Comparison of ENCODE assay signal across 10 cellular contexts in the genomic region with DNA sequence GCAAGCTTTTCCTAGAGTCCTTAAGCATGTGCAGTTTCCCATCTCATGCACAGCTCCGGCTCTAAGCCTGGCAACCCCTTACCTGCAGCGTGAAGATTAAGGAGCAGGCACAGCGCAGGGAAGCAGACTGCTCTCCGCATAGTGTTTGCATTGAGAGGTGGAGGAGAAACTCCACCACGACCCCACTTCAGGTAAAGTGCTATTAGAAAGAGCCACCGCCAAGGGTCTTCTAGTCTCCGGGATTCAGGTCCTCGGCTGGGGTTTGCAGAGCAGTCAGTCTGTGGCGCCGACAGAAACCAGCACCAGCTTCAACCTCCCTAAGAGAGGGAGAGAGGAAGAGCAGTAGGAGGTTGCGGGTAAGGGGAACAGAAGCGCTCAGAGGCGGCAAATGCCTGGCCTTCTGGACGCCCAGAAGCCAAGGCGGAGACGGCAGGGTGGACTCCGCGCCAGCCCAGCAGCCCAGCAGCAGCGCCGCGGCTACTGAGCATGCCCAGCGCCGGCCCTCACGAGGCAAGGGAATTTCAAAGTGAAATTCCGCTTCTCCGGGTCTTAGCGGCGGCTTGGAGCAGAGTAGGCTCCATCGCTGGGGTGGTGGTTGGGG. TPM values are rescaled to one million over a fixed set of nuclear protein-coding genes. Genes with fewer than 3 reads are reported as not detected.
DNase-seq lines count a peak whose midpoint lies in the region; ATAC-seq and TF ChIP-seq lines count a peak whose summit lies in the region.
"Had no signal": no experiment of that assay in that cellular context is flagged by ENCODE, and none has a peak within 500 bp of the region (broad histone marks: within the 10 kb centered on the region; RNA-seq: fewer than 3 reads in every experiment).

A gene with protein sequence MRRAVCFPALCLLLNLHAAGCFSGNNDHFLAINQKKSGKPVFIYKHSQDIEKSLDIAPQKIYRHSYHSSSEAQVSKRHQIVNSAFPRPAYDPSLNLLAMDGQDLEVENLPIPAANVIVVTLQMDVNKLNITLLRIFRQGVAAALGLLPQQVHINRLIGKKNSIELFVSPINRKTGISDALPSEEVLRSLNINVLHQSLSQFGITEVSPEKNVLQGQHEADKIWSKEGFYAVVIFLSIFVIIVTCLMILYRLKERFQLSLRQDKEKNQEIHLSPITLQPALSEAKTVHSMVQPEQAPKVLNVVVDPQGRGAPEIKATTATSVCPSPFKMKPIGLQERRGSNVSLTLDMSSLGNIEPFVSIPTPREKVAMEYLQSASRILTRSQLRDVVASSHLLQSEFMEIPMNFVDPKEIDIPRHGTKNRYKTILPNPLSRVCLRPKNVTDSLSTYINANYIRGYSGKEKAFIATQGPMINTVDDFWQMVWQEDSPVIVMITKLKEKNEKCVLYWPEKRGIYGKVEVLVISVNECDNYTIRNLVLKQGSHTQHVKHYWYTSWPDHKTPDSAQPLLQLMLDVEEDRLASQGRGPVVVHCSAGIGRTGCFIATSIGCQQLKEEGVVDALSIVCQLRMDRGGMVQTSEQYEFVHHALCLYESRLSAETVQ (minus strand): TSS at position 488 of the 601 bp plus-strand sequence. CDS start 348 bp downstream, at position 140.

- H3K27me3 Mint-ChIP-seq in WTC11 (ENCODE audit: low read depth), result peaks cover 33% of the 10 kb centered on the region

- TF ChIP-seq CTCF in WTC11 (IDR thresholded peaks at IDR 0.05) (no peak), thyroid gland (IDR thresholded peaks at IDR 0.05) (no peak)

- DNase-seq in NCI-H1417 (lab: John Stamatoyannopoulos, UW) (peak; percentile 58 to 78 (median 66)), WTC11 (ENCODE audit: low spot score) (peak; percentile 77), islet precursor cell (peak; percentile 84), thyroid gland (peak; percentile 4 to 11), globus pallidus (ENCODE audit: low spot score) (no peak)
- DNase-seq: activated CD8-positive, alpha-beta memory T cell treated with anti-CD3 and anti-CD28 coated beads, Interleukin-2, amount 50 U/mL, for 4 hours; Right ventricle myocardium superior had no signal

- H3K36me3 ChIP-seq in thyroid gland, result no peaks in the 10 kb centered on the region

- ATAC-seq in WTC11 (peak; percentile 86), HG03139 (IDR thresholded peaks at IDR 0.05; ENCODE audit: unreplicated experiment) (no peak), HG03378 (IDR thresholded peaks at IDR 0.05; ENCODE audit: unreplicated experiment) (no peak)

- no peaks in the 10 kb centered on the region for H3K4me1 ChIP-seq in thyroid gland

- H3K27ac ChIP-seq in thyroid gland, result no peak within 1 kb of the TSS
- H3K27ac ChIP-seq: epithelial cell of prostate had no signal

- H3K4me3 ChIP-seq in thyroid gland (replicated peaks in 1 of 3), result no peak within 1 kb of the TSS

- no peaks in the 10 kb centered on the region for H3K36me3 Mint-ChIP-seq in WTC11

- no peaks in the 10 kb centered on the region for H3K27me3 ChIP-seq in thyroid gland

- intact Hi-C loops in thyroid gland (cut with DNase I), result no loop called here

- no peaks in the 10 kb centered on the region for H3K9me3 Mint-ChIP-seq in WTC11

- 1 to 2% methylated on average over 11 to 18 of the region's 29 CpGs for WGBS in thyroid gland, 2 donors

- no peak within 1 kb of the TSS for H3K27ac Mint-ChIP-seq in WTC11

- no peaks in the 10 kb centered on the region for H3K9me3 ChIP-seq in thyroid gland

- CTCF ChIA-PET in WTC11 (lab: Charles Lee), result interaction anchor here (0.6 to 0.8 kb wide), 2 partner anchors 81 to 187 kb away, joined by 3 to 5 read pairs; no protein-coding TSS in a partner anchor

- POLR2A ChIA-PET in WTC11 (lab: Charles Lee), result no interaction called here

- peak within 1 kb of the TSS; percentile 80 for H3K4me3 Mint-ChIP-seq in WTC11

- no peak for TF ChIP-seq POLR2A in thyroid gland (IDR thresholded peaks at IDR 0.05)

- peaks cover 13% of the 10 kb centered on the region for H3K4me1 Mint-ChIP-seq in WTC11

TF ChIP-seq in WTC11, 78 proteins besides CTCF, POLR2A, EP300 and RAD21:
- TF ChIP-seq, protein P1, sequence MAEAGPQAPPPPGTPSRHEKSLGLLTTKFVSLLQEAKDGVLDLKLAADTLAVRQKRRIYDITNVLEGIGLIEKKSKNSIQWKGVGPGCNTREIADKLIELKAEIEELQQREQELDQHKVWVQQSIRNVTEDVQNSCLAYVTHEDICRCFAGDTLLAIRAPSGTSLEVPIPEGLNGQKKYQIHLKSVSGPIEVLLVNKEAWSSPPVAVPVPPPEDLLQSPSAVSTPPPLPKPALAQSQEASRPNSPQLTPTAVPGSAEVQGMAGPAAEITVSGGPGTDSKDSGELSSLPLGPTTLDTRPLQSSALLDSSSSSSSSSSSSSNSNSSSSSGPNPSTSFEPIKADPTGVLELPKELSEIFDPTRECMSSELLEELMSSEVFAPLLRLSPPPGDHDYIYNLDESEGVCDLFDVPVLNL (CRISPR knock-in tag; IDR thresholded peaks at IDR 0.05; ENCODE audit: borderline replicate concordance, low read depth), result no peak
- TF ChIP-seq KAT7 (CRISPR knock-in tag; IDR thresholded peaks at IDR 0.05; ENCODE audit: borderline replicate concordance), result no peak
- TF ChIP-seq NFYB (CRISPR knock-in tag; conservative IDR thresholded peaks at IDR 0.05; ENCODE audit: low read depth), result no peak
- TF ChIP-seq, protein P2, sequence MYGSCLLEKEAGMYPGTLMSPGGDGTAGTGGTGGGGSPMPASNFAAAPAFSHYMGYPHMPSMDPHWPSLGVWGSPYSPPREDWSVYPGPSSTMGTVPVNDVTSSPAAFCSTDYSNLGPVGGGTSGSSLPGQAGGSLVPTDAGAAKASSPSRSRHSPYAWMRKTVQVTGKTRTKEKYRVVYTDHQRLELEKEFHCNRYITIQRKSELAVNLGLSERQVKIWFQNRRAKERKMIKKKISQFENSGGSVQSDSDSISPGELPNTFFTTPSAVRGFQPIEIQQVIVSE (CRISPR knock-in tag; IDR thresholded peaks at IDR 0.05; ENCODE audit: borderline replicate concordance), result no peak
- no peak for TF ChIP-seq CREM (CRISPR knock-in tag; IDR thresholded peaks at IDR 0.05)
- TF ChIP-seq, protein P3, sequence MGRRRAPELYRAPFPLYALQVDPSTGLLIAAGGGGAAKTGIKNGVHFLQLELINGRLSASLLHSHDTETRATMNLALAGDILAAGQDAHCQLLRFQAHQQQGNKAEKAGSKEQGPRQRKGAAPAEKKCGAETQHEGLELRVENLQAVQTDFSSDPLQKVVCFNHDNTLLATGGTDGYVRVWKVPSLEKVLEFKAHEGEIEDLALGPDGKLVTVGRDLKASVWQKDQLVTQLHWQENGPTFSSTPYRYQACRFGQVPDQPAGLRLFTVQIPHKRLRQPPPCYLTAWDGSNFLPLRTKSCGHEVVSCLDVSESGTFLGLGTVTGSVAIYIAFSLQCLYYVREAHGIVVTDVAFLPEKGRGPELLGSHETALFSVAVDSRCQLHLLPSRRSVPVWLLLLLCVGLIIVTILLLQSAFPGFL (CRISPR knock-in tag; IDR thresholded peaks at IDR 0.05; ENCODE audit: borderline replicate concordance), result no peak
- TF ChIP-seq, protein P4, sequence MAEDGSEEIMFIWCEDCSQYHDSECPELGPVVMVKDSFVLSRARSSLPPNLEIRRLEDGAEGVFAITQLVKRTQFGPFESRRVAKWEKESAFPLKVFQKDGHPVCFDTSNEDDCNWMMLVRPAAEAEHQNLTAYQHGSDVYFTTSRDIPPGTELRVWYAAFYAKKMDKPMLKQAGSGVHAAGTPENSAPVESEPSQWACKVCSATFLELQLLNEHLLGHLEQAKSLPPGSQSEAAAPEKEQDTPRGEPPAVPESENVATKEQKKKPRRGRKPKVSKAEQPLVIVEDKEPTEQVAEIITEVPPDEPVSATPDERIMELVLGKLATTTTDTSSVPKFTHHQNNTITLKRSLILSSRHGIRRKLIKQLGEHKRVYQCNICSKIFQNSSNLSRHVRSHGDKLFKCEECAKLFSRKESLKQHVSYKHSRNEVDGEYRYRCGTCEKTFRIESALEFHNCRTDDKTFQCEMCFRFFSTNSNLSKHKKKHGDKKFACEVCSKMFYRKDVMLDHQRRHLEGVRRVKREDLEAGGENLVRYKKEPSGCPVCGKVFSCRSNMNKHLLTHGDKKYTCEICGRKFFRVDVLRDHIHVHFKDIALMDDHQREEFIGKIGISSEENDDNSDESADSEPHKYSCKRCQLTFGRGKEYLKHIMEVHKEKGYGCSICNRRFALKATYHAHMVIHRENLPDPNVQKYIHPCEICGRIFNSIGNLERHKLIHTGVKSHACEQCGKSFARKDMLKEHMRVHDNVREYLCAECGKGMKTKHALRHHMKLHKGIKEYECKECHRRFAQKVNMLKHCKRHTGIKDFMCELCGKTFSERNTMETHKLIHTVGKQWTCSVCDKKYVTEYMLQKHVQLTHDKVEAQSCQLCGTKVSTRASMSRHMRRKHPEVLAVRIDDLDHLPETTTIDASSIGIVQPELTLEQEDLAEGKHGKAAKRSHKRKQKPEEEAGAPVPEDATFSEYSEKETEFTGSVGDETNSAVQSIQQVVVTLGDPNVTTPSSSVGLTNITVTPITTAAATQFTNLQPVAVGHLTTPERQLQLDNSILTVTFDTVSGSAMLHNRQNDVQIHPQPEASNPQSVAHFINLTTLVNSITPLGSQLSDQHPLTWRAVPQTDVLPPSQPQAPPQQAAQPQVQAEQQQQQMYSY (CRISPR knock-in tag; IDR thresholded peaks at IDR 0.05), result peak; percentile 96
- no peak for TF ChIP-seq JUN (CRISPR knock-in tag; IDR thresholded peaks at IDR 0.05)
- TF ChIP-seq, protein P5, sequence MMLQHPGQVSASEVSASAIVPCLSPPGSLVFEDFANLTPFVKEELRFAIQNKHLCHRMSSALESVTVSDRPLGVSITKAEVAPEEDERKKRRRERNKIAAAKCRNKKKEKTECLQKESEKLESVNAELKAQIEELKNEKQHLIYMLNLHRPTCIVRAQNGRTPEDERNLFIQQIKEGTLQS (CRISPR knock-in tag; conservative IDR thresholded peaks at IDR 0.05), result no peak
- TF ChIP-seq ZBTB21 (CRISPR knock-in tag; IDR thresholded peaks at IDR 0.05; ENCODE audit: borderline replicate concordance), result peak; percentile 32; the same call in 1 of the 2 replicates

RNA-seq across cellular contexts. Expression of the gene that starts here (rescaled TPM):
- 0.46 to 0.69 TPM (median 0.60 TPM) in 3 replicates for total RNA-seq in WTC11 (2021)
- total RNA-seq in thyroid gland, result under 1 TPM in 3 of 4 donors, not detected in 1; 0.39 to 0.94 (median 0.67) TPM

Comparison
In these comparisons a context has a peak if more than half of its experiments do, and no peak if none do; other contexts are left out.
1. Peak in DNase-seq and ATAC-seq in WTC11; RNA of the gene not detected or under 1 TPM.
2. Peak in DNase-seq in thyroid gland; RNA of the gene not detected or under 1 TPM.